In the genomic region with DNA sequence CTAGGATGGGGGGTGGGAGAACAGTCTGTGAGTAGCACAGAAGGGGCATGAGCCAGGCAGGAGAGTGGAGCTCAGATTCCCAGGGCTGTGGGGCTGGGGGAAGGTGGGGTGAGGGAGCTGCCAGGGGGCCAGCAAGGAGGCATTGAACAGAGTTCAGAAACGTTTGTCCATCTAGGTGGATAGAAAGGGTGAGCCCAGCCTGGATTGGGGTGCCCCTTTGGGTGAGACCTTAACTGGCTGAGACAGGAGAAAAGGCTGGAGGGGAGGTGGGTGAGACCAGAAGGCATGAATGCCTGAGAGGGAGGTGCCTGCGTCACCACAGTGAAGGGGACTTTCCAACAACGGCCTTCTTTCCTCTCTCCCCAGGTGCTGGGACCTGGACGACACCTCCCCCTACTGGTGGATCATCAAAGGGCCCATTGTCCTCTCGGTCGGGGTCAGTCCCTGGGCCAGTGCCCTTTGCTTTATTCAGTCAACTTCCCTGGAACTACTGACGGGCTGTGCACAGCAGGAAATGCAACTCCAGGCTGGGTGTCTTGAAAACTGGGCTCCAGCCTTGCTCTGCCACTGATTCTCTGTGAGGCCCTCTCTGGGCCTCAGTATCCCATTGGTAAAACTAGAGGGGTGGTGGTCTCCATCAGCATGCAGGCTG, we compare ENCODE assay signal across 7 cellular contexts.
DNase-seq lines count a peak whose midpoint lies in the region; ATAC-seq, FAIRE-seq and TF ChIP-seq lines count a peak whose summit lies in the region.

No MANE protein-coding gene starts in this region.

- peak; percentile 69 for FAIRE-seq in urothelium cell line (lab: Jason Lieb, UNC)

- no peak overlapping the region for H3K4me3 ChIP-seq in choroid plexus epithelial cell (ENCODE audit: low read depth, low read length)

- ATAC-seq in GM19463 (IDR thresholded peaks at IDR 0.05; ENCODE audit: unreplicated experiment) (peak; percentile 97), HG03378 (IDR thresholded peaks at IDR 0.05; ENCODE audit: unreplicated experiment) (peak; percentile 98)

- peak; percentile 85 for TF ChIP-seq CTCF in choroid plexus epithelial cell (conservative IDR thresholded peaks at IDR 0.05; ENCODE audit: low read depth, low read length)

- DNase-seq in GM04504 (ENCODE audit: low read depth) (peak; percentile 22), RPMI8226 (peak; percentile 75), choroid plexus epithelial cell (ENCODE audit: low read depth) (peak; percentile 66), medulla oblongata (ENCODE audit: extremely low spot score) (peak; percentile 29), urothelium cell line (ENCODE audit: low spot score) (peak; percentile 61)

Comparison
In these comparisons a context has a peak if more than half of its experiments do, and no peak if none do; other contexts are left out.
1. DNase-seq: peak in every context shown above with its lines; median percentile 75 in RPMI8226; 66 in choroid plexus epithelial cell; 61 in urothelium cell line; 29 in medulla oblongata; 22 in GM04504.